ENCODE assay signal across 8 cellular contexts in the genomic region with DNA sequence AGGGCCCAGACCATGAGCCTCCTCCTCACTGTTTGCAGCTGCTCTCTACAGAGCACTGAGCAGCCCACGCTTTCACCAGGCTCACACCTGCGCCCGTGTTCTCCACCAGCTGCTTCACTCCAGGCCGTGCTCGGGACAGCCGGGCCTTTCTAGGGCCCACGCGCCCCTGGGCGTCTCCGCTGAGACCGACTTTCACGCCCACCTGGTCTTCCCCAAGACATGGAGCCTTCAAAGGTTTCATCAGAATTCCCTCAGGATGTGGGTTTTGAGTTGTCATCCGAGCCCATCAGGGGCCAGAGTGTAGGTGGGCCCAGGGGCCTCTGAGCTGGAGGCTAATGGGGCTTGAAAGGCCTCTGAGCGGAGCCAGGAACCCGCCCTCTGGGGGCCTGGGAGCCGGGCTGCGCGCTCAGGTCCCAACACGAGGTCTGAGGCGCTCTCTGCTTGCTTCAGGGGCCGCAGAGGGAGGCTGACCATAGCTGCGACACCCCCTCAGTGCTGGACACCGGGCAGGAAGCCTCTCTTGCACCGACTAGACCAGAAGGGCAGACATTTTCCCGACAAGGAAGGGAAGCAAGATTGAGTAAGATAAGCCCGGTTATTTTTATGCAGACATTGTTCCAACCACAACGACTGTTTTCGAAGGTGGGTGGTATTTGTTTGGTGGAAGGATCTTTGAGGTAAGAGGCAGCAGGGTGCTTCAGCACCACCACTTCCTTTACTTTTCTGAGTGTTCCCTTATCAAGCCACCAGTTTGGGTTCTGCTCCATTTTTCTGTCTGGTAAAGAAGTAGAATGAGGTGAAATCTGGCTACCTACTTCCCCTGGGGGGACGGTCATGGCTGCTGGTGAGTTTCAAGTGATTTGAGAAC.
DNase-seq lines count a peak whose midpoint lies in the region; ATAC-seq and TF ChIP-seq lines count a peak whose summit lies in the region.

No MANE protein-coding gene starts in this region.

- H3K9me2 ChIP-seq in Loucy (replicated peaks; ENCODE audit: low read depth, low read length), result no peaks in the 10 kb centered on the region

- no peaks in the 10 kb centered on the region for H3K27me3 ChIP-seq in DND-41 (ENCODE audit: insufficient read depth, low read length, poor library complexity)
- no peaks in the 10 kb centered on the region for H3K27me3 ChIP-seq in Loucy (ENCODE audit: insufficient read depth, low read length, poor library complexity, severe bottlenecking)
- no peaks in the 10 kb centered on the region for H3K27me3 ChIP-seq in foreskin keratinocyte

- no peaks in the 10 kb centered on the region for H3K36me3 ChIP-seq in DND-41 (ENCODE audit: insufficient read depth, low read length)
- no peaks in the 10 kb centered on the region for H3K36me3 ChIP-seq in Loucy (ENCODE audit: insufficient read depth, low read length)

- ATAC-seq in DND-41 (ENCODE audit: insufficient read depth, low read depth), result peak; percentile 83
- ATAC-seq in GM21526 (IDR thresholded peaks at IDR 0.05; ENCODE audit: low FRiP score, unreplicated experiment), result peak; percentile 55
- no peak for ATAC-seq in foreskin keratinocyte

- H3K79me2 ChIP-seq in DND-41 (ENCODE audit: insufficient read depth, low read length) (no peaks in the 10 kb centered on the region), Loucy (ENCODE audit: insufficient read depth, low read length) (no peaks in the 10 kb centered on the region)

- H3K9ac ChIP-seq in DND-41 (ENCODE audit: low read depth, low read length) (no peak overlapping the region), Loucy (ENCODE audit: low read depth, low read length, poor library complexity, severe bottlenecking) (no peak overlapping the region)

- H2AFZ ChIP-seq in DND-41 (ENCODE audit: low read depth, low read length), result peak overlapping the region; percentile 24; the same call in 1 of the 2 replicates
- peak overlapping the region; percentile 26; the same call in 1 of the 2 replicates for H2AFZ ChIP-seq in Loucy (ENCODE audit: low read length)

- H4K20me1 ChIP-seq in DND-41 (ENCODE audit: insufficient read depth, low read length), result no peaks in the 10 kb centered on the region
- no peaks in the 10 kb centered on the region for H4K20me1 ChIP-seq in Loucy (ENCODE audit: insufficient read depth, low read length, poor library complexity, severe bottlenecking)

- H3K4me2 ChIP-seq in DND-41 (ENCODE audit: insufficient read depth, low read length), result no peak overlapping the region
- H3K4me2 ChIP-seq in Loucy (ENCODE audit: low read depth, low read length, poor library complexity, severe bottlenecking), result peak overlapping the region; percentile 23

- DNase-seq in DND-41, result peak; percentile 63
- peak; percentile 23 for DNase-seq in activated T-helper 1 cell treated with Interleukin-2 at 50 U/mL for 16 hours (ENCODE audit: low read depth)
- DNase-seq in stimulated activated CD4-positive, alpha-beta T cell treated with anti-CD3 and anti-CD28 coated beads, Interleukin-12 subunit alpha, Interleukin-12 subunit beta, amount 100 ng/mL, for 4 hours, result peak; percentile 49
- DNase-seq in HuH-7 (ENCODE audit: low spot score), result no peak
- DNase-seq in foreskin keratinocyte, result no peak
- no peak for DNase-seq in AML-193 (lab: John Stamatoyannopoulos, UW)

- no peaks in the 10 kb centered on the region for H3F3A ChIP-seq in Loucy (ENCODE audit: low read depth)

- H3K27ac ChIP-seq in DND-41 (ENCODE audit: low read length), result peak overlapping the region; percentile 51
- H3K27ac ChIP-seq in foreskin keratinocyte, result no peak overlapping the region

- TF ChIP-seq CTCF in DND-41 (IDR thresholded peaks at IDR 0.05; ENCODE audit: borderline replicate concordance, extremely low read depth, low read length, poor library complexity, severe bottlenecking) (no peak), Loucy (conservative IDR thresholded peaks at IDR 0.05; ENCODE audit: low read length) (no peak), foreskin keratinocyte (conservative IDR thresholded peaks at IDR 0.05) (no peak)

- H3K4me3 ChIP-seq in DND-41 (ENCODE audit: low read depth in 1 of 2, low read length in 2 of 2), result no peak overlapping the region
- H3K4me3 ChIP-seq in Loucy (ENCODE audit: low read length, poor library complexity, severe bottlenecking), result peak overlapping the region; percentile 19

- peaks cover 19% of the 10 kb centered on the region for H3K4me1 ChIP-seq in DND-41 (ENCODE audit: insufficient read depth, low read length)
- peaks cover 21% of the 10 kb centered on the region for H3K4me1 ChIP-seq in Loucy (ENCODE audit: insufficient read depth, low read length, poor library complexity, severe bottlenecking)
- H3K4me1 ChIP-seq in foreskin keratinocyte, result peaks cover 18% of the 10 kb centered on the region

- H3K9me3 ChIP-seq in DND-41 (ENCODE audit: insufficient read depth, low read length, severe bottlenecking) (no peaks in the 10 kb centered on the region), Loucy (ENCODE audit: insufficient read depth, low read depth, low read length) (no peaks in the 10 kb centered on the region)

Comparison
In these comparisons a context has a peak if more than half of its experiments do, and no peak if none do; other contexts are left out.
1. DNase-seq: peak in DND-41 (single experiment), activated T-helper 1 cell treated with Interleukin-2 at 50 U/mL for 16 hours (single experiment) and stimulated activated CD4-positive, alpha-beta T cell treated with anti-CD3 and anti-CD28 coated beads, Interleukin-12 subunit alpha, Interleukin-12 subunit beta, amount 100 ng/mL, for 4 hours (single experiment); none in HuH-7 (single experiment), foreskin keratinocyte (0 of 2) and AML-193 (0 of 2).